In genomic region chr6:150463852-150464251, GRCh38 we compare ENCODE assay signal across 8 cellular contexts.
"Had no signal": no experiment of that assay in that cellular context is flagged by ENCODE, and none has a peak within 500 bp of the region (broad histone marks: within the 10 kb centered on the region; RNA-seq: fewer than 3 reads in every experiment).

No MANE protein-coding gene starts in this region.

- H3K9me3 Mint-ChIP-seq: GM23338, H9 had no signal

- H3K4me1 Mint-ChIP-seq: GM23338, H9 had no signal

- H3K4me3 Mint-ChIP-seq: GM23338, H9, HFFc6 had no signal

- H3K27ac ChIP-seq: GM23248 had no signal

- H3K4me3 ChIP-seq: GM23248, GM23338, HAP-1 had no signal

- DNase-seq: GM23248, GOT3, H7, H9, HCEC 1CT, HFFc6 had no signal

- H3K9me3 ChIP-seq: HAP-1 had no signal

- H3K27ac Mint-ChIP-seq: GM23338, H9, HFFc6 had no signal

- H3K36me3 ChIP-seq: HAP-1 had no signal
